ENCODE assay signal across 13 cellular contexts in the genomic region with DNA sequence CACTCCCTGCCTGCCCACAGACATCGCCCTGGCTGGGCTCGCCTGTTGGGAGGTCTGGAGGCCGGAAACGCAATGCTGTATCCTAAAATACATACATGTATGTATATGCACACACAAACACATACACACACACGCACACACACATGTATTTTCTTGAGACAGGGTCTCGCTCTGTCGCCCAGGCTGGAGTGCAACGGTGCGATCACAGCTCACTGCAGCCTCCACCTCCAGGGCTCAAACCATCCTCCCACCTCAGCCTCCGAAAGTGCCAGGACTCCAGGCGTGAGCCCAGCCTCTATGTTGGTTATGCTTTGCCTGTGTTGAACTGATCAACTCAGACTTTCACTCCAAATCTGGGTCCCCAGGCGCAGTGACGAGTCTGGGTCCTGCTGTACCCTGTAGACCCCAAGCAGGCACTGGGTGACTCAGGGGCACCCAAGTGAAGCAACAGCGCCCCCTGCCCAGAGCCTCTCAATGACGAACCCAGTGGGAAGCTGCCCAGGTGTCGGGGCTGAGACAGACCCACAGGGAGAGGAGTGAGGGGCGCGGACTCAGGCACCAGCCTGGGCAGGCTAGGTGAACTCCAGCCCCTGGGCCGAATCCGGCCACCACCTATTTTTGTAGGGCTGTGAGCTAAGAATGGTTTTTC. TPM values are rescaled to one million over a fixed set of nuclear protein-coding genes. Genes with fewer than 3 reads are reported as not detected.
DNase-seq lines count a peak whose midpoint lies in the region; ATAC-seq and TF ChIP-seq lines count a peak whose summit lies in the region.
"Had no signal": no experiment of that assay in that cellular context is flagged by ENCODE, and none has a peak within 500 bp of the region (broad histone marks: within the 10 kb centered on the region; RNA-seq: fewer than 3 reads in every experiment).

No MANE protein-coding gene starts in this region.

- H3K9me3 ChIP-seq in OCI-LY1 (ENCODE audit: low read length): no peaks in the 10 kb centered on the region
- H3K9me3 ChIP-seq: esophagus squamous epithelium had no signal

- no peak for ATAC-seq in foreskin keratinocyte
- no peak for ATAC-seq in GM18502 (IDR thresholded peaks at IDR 0.05; ENCODE audit: poor library complexity, unreplicated experiment)
- no peak for ATAC-seq in GM18861 (IDR thresholded peaks at IDR 0.05; ENCODE audit: unreplicated experiment)

- H3K4me2 ChIP-seq in OCI-LY1 (ENCODE audit: low read length): no peak overlapping the region

- H3F3A ChIP-seq in OCI-LY1 (ENCODE audit: insufficient read depth, low read length): no peaks in the 10 kb centered on the region

- no peaks in the 10 kb centered on the region for H3K9me2 ChIP-seq in OCI-LY1 (ENCODE audit: low read depth, low read length)

- H3K36me3 ChIP-seq in GM06990 (ENCODE audit: control insufficient read depth, insufficient read depth, low read length) (peaks cover 28% of the 10 kb centered on the region), OCI-LY1 (ENCODE audit: insufficient read depth, low read length) (no peaks in the 10 kb centered on the region)

- H3K9ac ChIP-seq in OCI-LY1 (ENCODE audit: low read length): no peak overlapping the region

- no peaks in the 10 kb centered on the region for H3K4me1 ChIP-seq in OCI-LY1 (ENCODE audit: insufficient read depth, low read length, severe bottlenecking)
- H3K4me1 ChIP-seq in foreskin keratinocyte: peaks cover 13% of the 10 kb centered on the region

- no peak overlapping the region for H2AFZ ChIP-seq in OCI-LY1 (ENCODE audit: low read length)

- H3K27me3 ChIP-seq in GM06990 (replicated peaks; ENCODE audit: control insufficient read depth, insufficient read depth, low read length) (no peaks in the 10 kb centered on the region), OCI-LY1 (ENCODE audit: insufficient read depth, low read length) (no peaks in the 10 kb centered on the region; the same call in 1 of the 2 replicates), foreskin keratinocyte (no peaks in the 10 kb centered on the region)
- H3K27me3 ChIP-seq: esophagus squamous epithelium had no signal

- no peaks in the 10 kb centered on the region for H4K20me1 ChIP-seq in OCI-LY1 (ENCODE audit: insufficient read depth, low read length)

- peak; percentile 30 for TF ChIP-seq CTCF in GM06990 (IDR thresholded peaks at IDR 0.05; ENCODE audit: insufficient read depth, low read length, poor library complexity, severe bottlenecking)
- TF ChIP-seq CTCF in OCI-LY1 (IDR thresholded peaks at IDR 0.05; ENCODE audit: low read length): peak; percentile 29; the same call in 1 of the 2 replicates
- TF ChIP-seq CTCF in foreskin keratinocyte (conservative IDR thresholded peaks at IDR 0.05): peak; percentile 45

- no peaks in the 10 kb centered on the region for H3K79me2 ChIP-seq in OCI-LY1 (ENCODE audit: insufficient read depth, low read length)

- no peak overlapping the region for H3K4me3 ChIP-seq in GM06990 (replicated peaks; ENCODE audit: low read depth, low read length)
- no peak overlapping the region for H3K4me3 ChIP-seq in OCI-LY1 (ENCODE audit: low read depth, low read length, poor library complexity, severe bottlenecking)
- H3K4me3 ChIP-seq: esophagus squamous epithelium had no signal

- peak; percentile 50 for DNase-seq in DMS 273 (lab: John Stamatoyannopoulos, UW; ENCODE audit: unreplicated experiment)
- DNase-seq in DMS 273 treated with DMSO at 0.1 percent for 48 hours (lab: John Stamatoyannopoulos, UW): no peak
- DNase-seq in GM06990 (ENCODE audit: extremely low read depth, insufficient read length): no peak
- no peak for DNase-seq in foreskin keratinocyte
- no peak for DNase-seq in glomerular visceral epithelial cell (ENCODE audit: extremely low spot score)
- DNase-seq: 8988T, caudate nucleus, esophagus squamous epithelium, NCI-H2171 had no signal

- H3K27ac ChIP-seq in OCI-LY1 (ENCODE audit: low read depth, low read length, poor library complexity, severe bottlenecking) (no peak overlapping the region), foreskin keratinocyte (no peak overlapping the region)
- H3K27ac ChIP-seq: esophagus squamous epithelium had no signal

RNA-seq across cellular contexts. Expression of a gene that starts 27.4 kb away (rescaled TPM):
- total RNA-seq in foreskin keratinocyte: 23.7 and 26.1 TPM in 2 replicates
- 17.9 and 18.0 TPM in 2 replicates for polyA plus RNA-seq in foreskin keratinocyte

RNA-seq across cellular contexts. Expression of a gene that starts 46.3 kb away (rescaled TPM):
- 15.5 and 16.3 TPM in 2 replicates for total RNA-seq in foreskin keratinocyte
- 10.0 and 11.6 TPM in 2 replicates for polyA plus RNA-seq in foreskin keratinocyte

RNA-seq across cellular contexts. Expression of a gene that starts 47.3 kb away (rescaled TPM):
- total RNA-seq in foreskin keratinocyte: 0.46 and 0.82 TPM in 2 replicates
- 0.62 and 0.91 TPM in 2 replicates for polyA plus RNA-seq in foreskin keratinocyte

RNA-seq across cellular contexts. Expression of a gene that starts 54.2 kb away (rescaled TPM):
- total RNA-seq in foreskin keratinocyte: not detected in 2 replicates
- not detected in 2 replicates for polyA plus RNA-seq in foreskin keratinocyte
- total RNA-seq: HT1080 had no signal
